ENCODE assay signal across 20 cellular contexts in genomic region chr6:110432285-110432899, GRCh38. TPM values are rescaled to one million over a fixed set of nuclear protein-coding genes. Genes with fewer than 3 reads are reported as not detected.
"Had no signal": no experiment of that assay in that cellular context is flagged by ENCODE, and none has a peak within 500 bp of the region (broad histone marks: within the 10 kb centered on the region; RNA-seq: fewer than 3 reads in every experiment).

No MANE protein-coding gene starts in this region.

- ATAC-seq: psoas muscle, sciatic nerve had no signal

- H3K36me3 ChIP-seq: ascending aorta, breast epithelium, suprapubic skin, upper lobe of left lung had no signal

- H3K9me3 ChIP-seq: breast epithelium, psoas muscle, suprapubic skin, upper lobe of left lung had no signal

- H3K27me3 ChIP-seq: ascending aorta, breast epithelium, upper lobe of left lung had no signal

- FAIRE-seq: TTC549 had no signal

- DNase-seq: activated CD4-positive, alpha-beta T cell treated with anti-CD3 and anti-CD28 coated beads, Interleukin-2, amount 10 ng/mL, durations not matched to agents 7 days and 5 days; activated CD4-positive, CD25-positive, alpha-beta regulatory T cell; activated naive CD4-positive, alpha-beta T cell treated with anti-CD3 and anti-CD28 coated beads for 36 hours; cerebellar nuclear complex; effector memory CD4-positive, alpha-beta T cell; foreskin fibroblast; glutamatergic neuron; hypothalamus; mesendoderm; psoas muscle; T-helper 2 cell; upper lobe of left lung had no signal

- H3K4me3 ChIP-seq: ascending aorta, breast epithelium, psoas muscle, suprapubic skin, upper lobe of left lung had no signal

- H3K4me1 ChIP-seq: ascending aorta, breast epithelium, psoas muscle, suprapubic skin, upper lobe of left lung had no signal

- H3K27ac ChIP-seq: ascending aorta, breast epithelium, psoas muscle, suprapubic skin, upper lobe of left lung had no signal

RNA-seq across cellular contexts. Expression of gene DDO, which starts 17.0 kb away (rescaled TPM):
- total RNA-seq: activated CD4-positive, alpha-beta T cell treated with anti-CD3 and anti-CD28 coated beads, Interleukin-2, amount 10 ng/mL, durations not matched to agents 7 days and 5 days; activated CD8-positive, alpha-beta memory T cell treated with anti-CD3 and anti-CD28 coated beads for 36 hours; activated naive CD4-positive, alpha-beta T cell treated with anti-CD3 and anti-CD28 coated beads for 36 hours; activated T-helper 1 cell treated with anti-CD3 and anti-CD28 coated beads, Interleukin-12 subunit alpha, Interleukin-12 subunit beta, Interleukin-2, Interleukin-4 antibody, amounts not matched to agents 30 ng/mL and 10 ng/mL and 1 ng/mL, durations not matched to agents 14 hours and 24 hours and 36 hours had no signal

RNA-seq across cellular contexts. Expression of gene SLC22A16, which starts 44.0 kb away (rescaled TPM):
- total RNA-seq: activated CD4-positive, alpha-beta T cell treated with anti-CD3 and anti-CD28 coated beads, Interleukin-2, amount 10 ng/mL, durations not matched to agents 7 days and 5 days; activated CD8-positive, alpha-beta memory T cell treated with anti-CD3 and anti-CD28 coated beads for 36 hours; activated naive CD4-positive, alpha-beta T cell treated with anti-CD3 and anti-CD28 coated beads for 36 hours; activated T-helper 1 cell treated with anti-CD3 and anti-CD28 coated beads, Interleukin-12 subunit alpha, Interleukin-12 subunit beta, Interleukin-2, Interleukin-4 antibody, amounts not matched to agents 30 ng/mL and 10 ng/mL and 1 ng/mL, durations not matched to agents 14 hours and 24 hours and 36 hours; ascending aorta; natural killer cell treated with Interleukin-12 subunit alpha and Interleukin-12 subunit beta and Interleukin-15 and Interleukin-18, amount 100 ng/mL, for 72 hours; psoas muscle; suprapubic skin had no signal
